ENCODE assay signal across 24 cellular contexts in the genomic region with DNA sequence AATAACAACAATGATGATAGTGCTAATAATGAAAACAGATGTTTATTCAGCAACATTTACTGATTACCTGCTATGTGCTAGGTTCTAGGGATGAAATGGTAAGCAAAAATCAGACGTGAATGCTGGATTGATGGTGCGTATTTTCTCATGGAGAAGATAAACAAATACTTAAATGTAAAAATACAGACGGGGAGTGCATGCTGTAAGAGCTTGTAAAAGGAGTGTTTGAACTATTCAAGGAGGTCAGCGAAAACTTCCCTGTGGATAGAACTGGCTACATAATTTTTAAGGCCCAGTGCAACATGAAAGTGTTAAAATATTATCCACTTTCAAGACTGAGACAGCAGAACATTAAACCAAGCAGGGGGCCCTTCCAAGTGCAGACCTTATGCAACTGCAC. TPM values are rescaled to one million over a fixed set of nuclear protein-coding genes. Genes with fewer than 3 reads are reported as not detected.
DNase-seq lines count a peak whose midpoint lies in the region; ATAC-seq and TF ChIP-seq lines count a peak whose summit lies in the region.
"Had no signal": no experiment of that assay in that cellular context is flagged by ENCODE, and none has a peak within 500 bp of the region (broad histone marks: within the 10 kb centered on the region; RNA-seq: fewer than 3 reads in every experiment).

No MANE protein-coding gene starts in this region.

- H3K4me3 ChIP-seq in heart left ventricle (no peak overlapping the region), PC-9 (no peak overlapping the region)
- H3K4me3 ChIP-seq: gastroesophageal sphincter, GM23248, psoas muscle, thoracic aorta had no signal

- no peak overlapping the region for H3K4me2 ChIP-seq in PC-9

- ATAC-seq in Right ventricle myocardium superior (ENCODE audit: poor library complexity) (peak; percentile 20), heart left ventricle (no peak), GM21447 (IDR thresholded peaks at IDR 0.05; ENCODE audit: unreplicated experiment) (no peak)
- ATAC-seq: gastroesophageal sphincter had no signal

- CTCF ChIA-PET in PC-9 (lab: Charles Lee) = no interaction called here

- no peaks in the 10 kb centered on the region for H3K9me2 ChIP-seq in PC-9 (ENCODE audit: insufficient read depth)

- H3K9me3 ChIP-seq in heart left ventricle = no peaks in the 10 kb centered on the region
- no peaks in the 10 kb centered on the region for H3K9me3 ChIP-seq in PC-9 (ENCODE audit: insufficient read depth, low read depth)
- H3K9me3 ChIP-seq: gastroesophageal sphincter, psoas muscle, thoracic aorta had no signal

- H4K20me1 ChIP-seq in PC-9 (ENCODE audit: insufficient read depth) = peaks cover 52% of the 10 kb centered on the region

- intact Hi-C loops in Right ventricle myocardium superior (cut with DNase I) (no loop called here), heart left ventricle (cut with DNase I) (no loop called here), PC-9 (cut with micrococcal nuclease; ENCODE audit: unreplicated experiment) (no loop called here)

- no peak overlapping the region for H2AFZ ChIP-seq in PC-9
- H2AFZ ChIP-seq: GM23248 had no signal

- H3K27me3 ChIP-seq in heart left ventricle (no peaks in the 10 kb centered on the region), PC-9 (ENCODE audit: insufficient read depth, low read depth) (no peaks in the 10 kb centered on the region)
- H3K27me3 ChIP-seq: gastroesophageal sphincter had no signal

- H3K36me3 ChIP-seq in heart left ventricle (no peaks in the 10 kb centered on the region), PC-9 (ENCODE audit: low read depth) (no peaks in the 10 kb centered on the region)
- H3K36me3 ChIP-seq: gastroesophageal sphincter, thoracic aorta had no signal

- BruUV-seq in PC-9 (replicated peaks; lab: Mats Ljungman, UMichigan) = no TSS peak

- TF ChIP-seq POLR2A in heart left ventricle (IDR thresholded peaks at IDR 0.05) = no peak

- no peak for TF ChIP-seq CTCF in heart left ventricle (IDR thresholded peaks at IDR 0.05)
- no peak for TF ChIP-seq CTCF in PC-9 (conservative IDR thresholded peaks at IDR 0.05)

- DNase-seq in DMS53 (lab: John Stamatoyannopoulos, UW) = peak; percentile 38
- no peak for DNase-seq in DMS53 treated with DMSO at 0.1 percent for 48 hours (lab: John Stamatoyannopoulos, UW; ENCODE audit: unreplicated experiment)
- no peak for DNase-seq in Right ventricle myocardium superior
- DNase-seq in heart left ventricle = no peak
- DNase-seq in PC-9 = no peak
- DNase-seq in NCI-H2196 (lab: John Stamatoyannopoulos, UW; ENCODE audit: unreplicated experiment) = no peak
- no peak for DNase-seq in cerebellar nuclear complex (lab: John Stamatoyannopoulos, UW)
- DNase-seq: activated CD8-positive, alpha-beta memory T cell treated with anti-CD3 and anti-CD28 coated beads, Interleukin-2, amount 50 U/mL, for 4 hours; GM23248; hippocampal formation; NCI-H1436 treated with DMSO at 0.1 percent for 48 hours; NCI-H524; NK-92 treated with Interleukin-12 subunit alpha and Interleukin-12 subunit beta, amount 100 ng/mL, for 24 hours; nucleus accumbens; psoas muscle; SHP77; stimulated activated CD4-positive, alpha-beta T cell treated with anti-CD3 and anti-CD28 coated beads, Interleukin-15, amount 100 ng/mL, for 24 hours; T-helper 9 cell had no signal

- H3K4me1 ChIP-seq in heart left ventricle (peaks cover 0 to 26% (median 10%) of the 10 kb centered on the region in 12 donors), PC-9 (replicated peaks; ENCODE audit: insufficient read depth) (0 out of 2 replicates have a peak, but pooled peaks cover 13% of the 10 kb centered on the region)

- H3K79me2 ChIP-seq in PC-9 (ENCODE audit: low read depth) = peaks cover 90% of the 10 kb centered on the region

- 0 out of 2 replicates have a peak, but pooled peaks cover 3% of the 10 kb centered on the region for H3F3A ChIP-seq in PC-9 (ENCODE audit: insufficient read depth, low read depth)

- WGBS in heart left ventricle, 4 donors = 66 to 77% (median 72%) methylated on average over 4 of the region's 4 CpGs

- POLR2A ChIA-PET in PC-9 (lab: Charles Lee; ENCODE audit: unreplicated experiment) = interaction anchor here (0.6 kb wide), 1 partner anchor 973 kb away, joined by 3 read pairs; a partner anchor contains a TSS

- no peak overlapping the region for H3K27ac ChIP-seq in heart left ventricle
- 0 out of 2 replicates have a peak overlapping the region, but pooled peaks have one; percentile 2 for H3K27ac ChIP-seq in PC-9
- H3K27ac ChIP-seq: 22Rv1, gastroesophageal sphincter, GM23248, HL-60, psoas muscle, thoracic aorta, VCaP had no signal

RNA-seq across cellular contexts. Expression of a gene that starts 22.1 kb away (rescaled TPM):
- total RNA-seq in Right ventricle myocardium superior (50.3 TPM), heart left ventricle (10 to 100 TPM; 37.6 to 57.8 (median 43.2) TPM), PC-9 (2021) (48.5 and 53.9 TPM in 2 replicates)
- polyA plus RNA-seq in heart left ventricle = 10 to 100 TPM; 74.4 to 79.7 TPM
